In genomic region chr15:64148581-64148980, GRCh38 we compare ENCODE assay signal across 1 cellular context.
A peak's percentile ranks its signal among the peaks of the same experiment; 100 is the strongest.
TF ChIP-seq lines count a peak whose summit lies in the region.

No MANE protein-coding gene starts in this region.

TF ChIP-seq in liver, 16 proteins besides CTCF, POLR2A, EP300 and RAD21 (continued from another document):
- no peak for TF ChIP-seq ZBTB33 (IDR thresholded peaks at IDR 0.05)
- TF ChIP-seq FOXA1 (IDR thresholded peaks at IDR 0.05), result no peak
- no peak for TF ChIP-seq NR2F2 (IDR thresholded peaks at IDR 0.05)
- TF ChIP-seq HNF4A (conservative IDR thresholded peaks at IDR 0.05), result peak in 1 of 2 donors; percentile 41
- no peak for TF ChIP-seq SP1 (IDR thresholded peaks at IDR 0.05)
- TF ChIP-seq FOXA2 (IDR thresholded peaks at IDR 0.05), result no peak
- no peak for TF ChIP-seq REST (IDR thresholded peaks at IDR 0.05)
- TF ChIP-seq TAF1 (conservative IDR thresholded peaks at IDR 0.05), result no peak
- TF ChIP-seq MAX (IDR thresholded peaks at IDR 0.05), result peak; percentile 22
- peak in 1 of 2 donors; percentile 48 for TF ChIP-seq RXRA (IDR thresholded peaks at IDR 0.05)
- no peak for TF ChIP-seq EGR1 (IDR thresholded peaks at IDR 0.05; ENCODE audit: low read depth in 2 of 2)
- TF ChIP-seq GABPA (IDR thresholded peaks at IDR 0.05 in 1 of 2, conservative IDR thresholded peaks at IDR 0.05 in 1 of 2), result no peak
- TF ChIP-seq HNF4G (IDR thresholded peaks at IDR 0.05), result no peak
- TF ChIP-seq JUND (IDR thresholded peaks at IDR 0.05), result peak in 1 of 2 donors; percentile 32
